1 cellular context compared by ENCODE assay signal in genomic region chr11:66391322-66391721, GRCh38.
TF ChIP-seq lines count a peak whose summit lies in the region.

No MANE protein-coding gene starts in this region.

TF ChIP-seq in GM12891, 5 proteins besides CTCF, POLR2A, EP300 and RAD21:
- TF ChIP-seq PAX5 (IDR thresholded peaks at IDR 0.05; ENCODE audit: insufficient read depth, low read length, severe bottlenecking) (no peak), POLR2AphosphoS5 (IDR thresholded peaks at IDR 0.05; ENCODE audit: low read depth, low read length) (no peak), SPI1 (IDR thresholded peaks at IDR 0.05; ENCODE audit: low read depth, low read length) (peak; percentile 76), TAF1 (IDR thresholded peaks at IDR 0.05; ENCODE audit: low read depth, low read length) (no peak)
